ENCODE assay signal across 1 cellular context in genomic region chr11:33358150-33358831, GRCh38.
TF ChIP-seq lines count a peak whose summit lies in the region.

No MANE protein-coding gene starts in this region.

TF ChIP-seq in K562, 482 proteins besides CTCF, POLR2A, EP300 and RAD21:
- no peak for TF ChIP-seq GTF3C2 (IDR thresholded peaks at IDR 0.05; ENCODE audit: borderline replicate concordance, extremely low read depth, insufficient read length)
- TF ChIP-seq PPARD (CRISPR knock-in tag; IDR thresholded peaks at IDR 0.05) = no peak
- TF ChIP-seq RBM39 (optimal IDR thresholded peaks at IDR 0.05; ENCODE audit: low read depth, low read length) = no peak
- TF ChIP-seq SPI1 (IDR thresholded peaks at IDR 0.05; ENCODE audit: borderline replicate concordance, low read depth, low read length) = peak; percentile 59; the same call in 1 of the 2 replicates
- no peak for TF ChIP-seq FOXP4 (CRISPR knock-in tag; IDR thresholded peaks at IDR 0.05; ENCODE audit: borderline replicate concordance)
